Comparison of ENCODE assay signal across 8 cellular contexts in genomic region chr6:16035488-16036080, GRCh38.
"Had no signal": no experiment of that assay in that cellular context is flagged by ENCODE, and none has a peak within 500 bp of the region (broad histone marks: within the 10 kb centered on the region; RNA-seq: fewer than 3 reads in every experiment).

No MANE protein-coding gene starts in this region.

- H3K4me1 Mint-ChIP-seq: GM23338 had no signal

- H3K4me2 ChIP-seq: GM23338 had no signal

- DNase-seq: H9, HCEC 1CT, HFFc6, KG1 had no signal

- H3K4me3 Mint-ChIP-seq: GM23338, H9, HFFc6, IgD-negative memory B cell had no signal

- H3K4me3 ChIP-seq: GM23338 had no signal

- H2AFZ ChIP-seq: GM23338 had no signal

- H3K27ac Mint-ChIP-seq: GM23338, H9, HFFc6, IgD-negative memory B cell had no signal

- H3K36me3 Mint-ChIP-seq: IgD-negative memory B cell had no signal

- H3K27ac ChIP-seq: HL-60 had no signal

- ATAC-seq: GM23338, HepG2 had no signal
